ENCODE assay signal across 1 cellular context in genomic region chr11:3006505-3007260, GRCh38.
TF ChIP-seq lines count a peak whose summit lies in the region.

No MANE protein-coding gene starts in this region.

TF ChIP-seq in HepG2, 621 proteins besides CTCF, POLR2A, EP300 and RAD21:
- TF ChIP-seq IKZF1 (IDR thresholded peaks at IDR 0.05), result no peak
- TF ChIP-seq, protein P1, sequence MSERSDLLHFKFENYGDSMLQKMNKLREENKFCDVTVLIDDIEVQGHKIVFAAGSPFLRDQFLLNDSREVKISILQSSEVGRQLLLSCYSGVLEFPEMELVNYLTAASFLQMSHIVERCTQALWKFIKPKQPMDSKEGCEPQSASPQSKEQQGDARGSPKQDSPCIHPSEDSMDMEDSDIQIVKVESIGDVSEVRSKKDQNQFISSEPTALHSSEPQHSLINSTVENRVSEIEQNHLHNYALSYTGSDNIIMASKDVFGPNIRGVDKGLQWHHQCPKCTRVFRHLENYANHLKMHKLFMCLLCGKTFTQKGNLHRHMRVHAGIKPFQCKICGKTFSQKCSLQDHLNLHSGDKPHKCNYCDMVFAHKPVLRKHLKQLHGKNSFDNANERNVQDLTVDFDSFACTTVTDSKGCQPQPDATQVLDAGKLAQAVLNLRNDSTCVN (CRISPR knock-in tag; IDR thresholded peaks at IDR 0.05; ENCODE audit: borderline replicate concordance), result no peak
- TF ChIP-seq, protein P2, sequence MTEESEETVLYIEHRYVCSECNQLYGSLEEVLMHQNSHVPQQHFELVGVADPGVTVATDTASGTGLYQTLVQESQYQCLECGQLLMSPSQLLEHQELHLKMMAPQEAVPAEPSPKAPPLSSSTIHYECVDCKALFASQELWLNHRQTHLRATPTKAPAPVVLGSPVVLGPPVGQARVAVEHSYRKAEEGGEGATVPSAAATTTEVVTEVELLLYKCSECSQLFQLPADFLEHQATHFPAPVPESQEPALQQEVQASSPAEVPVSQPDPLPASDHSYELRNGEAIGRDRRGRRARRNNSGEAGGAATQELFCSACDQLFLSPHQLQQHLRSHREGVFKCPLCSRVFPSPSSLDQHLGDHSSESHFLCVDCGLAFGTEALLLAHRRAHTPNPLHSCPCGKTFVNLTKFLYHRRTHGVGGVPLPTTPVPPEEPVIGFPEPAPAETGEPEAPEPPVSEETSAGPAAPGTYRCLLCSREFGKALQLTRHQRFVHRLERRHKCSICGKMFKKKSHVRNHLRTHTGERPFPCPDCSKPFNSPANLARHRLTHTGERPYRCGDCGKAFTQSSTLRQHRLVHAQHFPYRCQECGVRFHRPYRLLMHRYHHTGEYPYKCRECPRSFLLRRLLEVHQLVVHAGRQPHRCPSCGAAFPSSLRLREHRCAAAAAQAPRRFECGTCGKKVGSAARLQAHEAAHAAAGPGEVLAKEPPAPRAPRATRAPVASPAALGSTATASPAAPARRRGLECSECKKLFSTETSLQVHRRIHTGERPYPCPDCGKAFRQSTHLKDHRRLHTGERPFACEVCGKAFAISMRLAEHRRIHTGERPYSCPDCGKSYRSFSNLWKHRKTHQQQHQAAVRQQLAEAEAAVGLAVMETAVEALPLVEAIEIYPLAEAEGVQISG (CRISPR knock-in tag; IDR thresholded peaks at IDR 0.05), result no peak
- TF ChIP-seq PBX3 (CRISPR knock-in tag; IDR thresholded peaks at IDR 0.05; ENCODE audit: borderline replicate concordance), result no peak
- TF ChIP-seq PHF8 (CRISPR knock-in tag; IDR thresholded peaks at IDR 0.05), result no peak
- TF ChIP-seq ZNF570 (CRISPR knock-in tag; IDR thresholded peaks at IDR 0.05; ENCODE audit: borderline replicate concordance), result no peak
- TF ChIP-seq, protein P3, sequence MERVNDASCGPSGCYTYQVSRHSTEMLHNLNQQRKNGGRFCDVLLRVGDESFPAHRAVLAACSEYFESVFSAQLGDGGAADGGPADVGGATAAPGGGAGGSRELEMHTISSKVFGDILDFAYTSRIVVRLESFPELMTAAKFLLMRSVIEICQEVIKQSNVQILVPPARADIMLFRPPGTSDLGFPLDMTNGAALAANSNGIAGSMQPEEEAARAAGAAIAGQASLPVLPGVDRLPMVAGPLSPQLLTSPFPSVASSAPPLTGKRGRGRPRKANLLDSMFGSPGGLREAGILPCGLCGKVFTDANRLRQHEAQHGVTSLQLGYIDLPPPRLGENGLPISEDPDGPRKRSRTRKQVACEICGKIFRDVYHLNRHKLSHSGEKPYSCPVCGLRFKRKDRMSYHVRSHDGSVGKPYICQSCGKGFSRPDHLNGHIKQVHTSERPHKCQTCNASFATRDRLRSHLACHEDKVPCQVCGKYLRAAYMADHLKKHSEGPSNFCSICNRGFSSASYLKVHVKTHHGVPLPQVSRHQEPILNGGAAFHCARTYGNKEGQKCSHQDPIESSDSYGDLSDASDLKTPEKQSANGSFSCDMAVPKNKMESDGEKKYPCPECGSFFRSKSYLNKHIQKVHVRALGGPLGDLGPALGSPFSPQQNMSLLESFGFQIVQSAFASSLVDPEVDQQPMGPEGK (CRISPR knock-in tag; IDR thresholded peaks at IDR 0.05), result no peak
- no peak for TF ChIP-seq BRD4 (CRISPR knock-in tag; IDR thresholded peaks at IDR 0.05)
- no peak for TF ChIP-seq ZNF331 (CRISPR knock-in tag; IDR thresholded peaks at IDR 0.05)
